In the genomic region with DNA sequence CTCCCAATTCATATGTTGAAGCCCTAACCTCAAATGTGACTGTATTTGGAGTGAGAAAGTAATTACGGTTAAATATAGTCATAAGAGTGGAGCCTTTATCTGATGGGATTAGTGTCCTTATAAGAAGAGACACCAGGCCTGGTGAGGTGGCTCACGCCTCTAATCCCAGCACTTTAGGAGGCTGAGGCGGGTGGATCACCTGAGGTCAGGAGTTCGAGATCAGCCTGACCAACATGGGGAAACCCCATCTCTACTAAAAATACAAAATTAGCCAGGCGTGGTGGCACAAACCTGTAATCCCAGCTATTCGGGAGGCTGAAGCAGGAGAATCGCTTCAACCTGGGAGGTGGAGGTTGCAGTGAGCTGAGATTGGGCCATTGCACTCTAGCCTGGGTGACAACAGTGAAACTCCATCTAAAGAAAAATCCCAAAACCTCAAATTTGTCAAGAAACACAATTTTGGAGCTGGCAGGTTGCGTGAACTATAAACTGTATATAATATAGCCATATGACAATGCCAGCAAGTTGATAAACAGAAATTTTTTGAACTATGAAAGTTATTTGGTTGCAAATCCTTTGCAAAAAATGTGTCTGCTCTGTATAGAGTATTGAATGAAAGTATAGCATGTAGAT, we compare ENCODE assay signal across 1 cellular context.
TF ChIP-seq lines count a peak whose summit lies in the region.

No MANE protein-coding gene starts in this region.

TF ChIP-seq in K562, 482 proteins besides CTCF, POLR2A, EP300 and RAD21 (continued from another document):
- TF ChIP-seq, protein P1, sequence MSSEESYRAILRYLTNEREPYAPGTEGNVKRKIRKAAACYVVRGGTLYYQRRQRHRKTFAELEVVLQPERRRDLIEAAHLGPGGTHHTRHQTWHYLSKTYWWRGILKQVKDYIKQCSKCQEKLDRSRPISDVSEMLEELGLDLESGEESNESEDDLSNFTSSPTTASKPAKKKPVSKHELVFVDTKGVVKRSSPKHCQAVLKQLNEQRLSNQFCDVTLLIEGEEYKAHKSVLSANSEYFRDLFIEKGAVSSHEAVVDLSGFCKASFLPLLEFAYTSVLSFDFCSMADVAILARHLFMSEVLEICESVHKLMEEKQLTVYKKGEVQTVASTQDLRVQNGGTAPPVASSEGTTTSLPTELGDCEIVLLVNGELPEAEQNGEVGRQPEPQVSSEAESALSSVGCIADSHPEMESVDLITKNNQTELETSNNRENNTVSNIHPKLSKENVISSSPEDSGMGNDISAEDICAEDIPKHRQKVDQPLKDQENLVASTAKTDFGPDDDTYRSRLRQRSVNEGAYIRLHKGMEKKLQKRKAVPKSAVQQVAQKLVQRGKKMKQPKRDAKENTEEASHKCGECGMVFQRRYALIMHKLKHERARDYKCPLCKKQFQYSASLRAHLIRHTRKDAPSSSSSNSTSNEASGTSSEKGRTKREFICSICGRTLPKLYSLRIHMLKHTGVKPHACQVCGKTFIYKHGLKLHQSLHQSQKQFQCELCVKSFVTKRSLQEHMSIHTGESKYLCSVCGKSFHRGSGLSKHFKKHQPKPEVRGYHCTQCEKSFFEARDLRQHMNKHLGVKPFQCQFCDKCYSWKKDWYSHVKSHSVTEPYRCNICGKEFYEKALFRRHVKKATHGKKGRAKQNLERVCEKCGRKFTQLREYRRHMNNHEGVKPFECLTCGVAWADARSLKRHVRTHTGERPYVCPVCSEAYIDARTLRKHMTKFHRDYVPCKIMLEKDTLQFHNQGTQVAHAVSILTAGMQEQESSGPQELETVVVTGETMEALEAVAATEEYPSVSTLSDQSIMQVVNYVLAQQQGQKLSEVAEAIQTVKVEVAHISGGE (CRISPR knock-in tag; IDR thresholded peaks at IDR 0.05), result peak in 1 of 3 experiments; percentile 81; a peak in 2 of 6 replicates
